8 cellular contexts compared by ENCODE assay signal in genomic region chr1:174800221-174800791, GRCh38.
DNase-seq lines count a peak whose midpoint lies in the region; ATAC-seq and TF ChIP-seq lines count a peak whose summit lies in the region.

No MANE protein-coding gene starts in this region.

- H3K27me3 ChIP-seq in right lobe of liver = no peaks in the 10 kb centered on the region
- no peaks in the 10 kb centered on the region for H3K27me3 ChIP-seq in thoracic aorta (replicated peaks; ENCODE audit: insufficient read depth)

- no peaks in the 10 kb centered on the region; the same call in 1 of the 2 replicates for H3K4me1 ChIP-seq in ES-I3 (ENCODE audit: insufficient read depth, low read length)
- H3K4me1 ChIP-seq in right lobe of liver = peaks cover 0 to 7% (median 0%) of the 10 kb centered on the region in 4 donors
- H3K4me1 ChIP-seq in thoracic aorta (ENCODE audit: control insufficient read depth in 1 of 2, low read depth in 2 of 2) = peaks cover 0 to 12% of the 10 kb centered on the region in 2 donors

- no peaks in the 10 kb centered on the region for H3K9me3 Mint-ChIP-seq in central memory CD8-positive, alpha-beta T cell

- TF ChIP-seq CTCF in NB4 (IDR thresholded peaks at IDR 0.05; ENCODE audit: low read depth, low read length) = no peak
- TF ChIP-seq CTCF in right lobe of liver (IDR thresholded peaks at IDR 0.05) = no peak
- TF ChIP-seq CTCF in thoracic aorta (IDR thresholded peaks at IDR 0.05) = no peak

- H3K4me3 ChIP-seq in NB4 (ENCODE audit: low read depth, low read length) (peak overlapping the region; percentile 52), right lobe of liver (peak overlapping the region; percentile 20 to 48 (median 46)), thoracic aorta (peak overlapping the region; percentile 82)

- H3K27me3 Mint-ChIP-seq in central memory CD8-positive, alpha-beta T cell = no peaks in the 10 kb centered on the region

- H3K36me3 ChIP-seq in ES-I3 (ENCODE audit: insufficient read depth, low read length) (no peaks in the 10 kb centered on the region), right lobe of liver (no peaks in the 10 kb centered on the region), thoracic aorta (no peaks in the 10 kb centered on the region)

- DNase-seq in NB4 (ENCODE audit: low read depth) (no peak), right lobe of liver (no peak), thoracic aorta (ENCODE audit: low spot score) (no peak), AML-193 (lab: John Stamatoyannopoulos, UW) (no peak), NCI-H187 treated with DMSO at 0.1 percent for 48 hours (lab: John Stamatoyannopoulos, UW) (no peak)
- DNase-seq in central memory CD8-positive, alpha-beta T cell (ENCODE audit: low spot score in 2 of 2) = no peak

- 28% methylated on average over 10 of the region's 10 CpGs for WGBS in right lobe of liver (ENCODE audit: insufficient coverage, low coverage, low lambda C conversion rate, missing lambda C conversion rate)

- TF ChIP-seq POLR2A in NB4 (IDR thresholded peaks at IDR 0.05; ENCODE audit: extremely low read depth, insufficient read length) (no peak), right lobe of liver (IDR thresholded peaks at IDR 0.05) (no peak)

- H3K36me3 Mint-ChIP-seq in central memory CD8-positive, alpha-beta T cell (ENCODE audit: insufficient read depth) = peaks cover 4% of the 10 kb centered on the region

- H3K9me3 ChIP-seq in ES-I3 (ENCODE audit: control insufficient read depth, insufficient read depth, low read length) (no peaks in the 10 kb centered on the region), right lobe of liver (no peaks in the 10 kb centered on the region), thoracic aorta (no peaks in the 10 kb centered on the region)

- intact Hi-C loops in right lobe of liver (cut with DNase I) = no loop called here

- no peak overlapping the region for H3K27ac Mint-ChIP-seq in central memory CD8-positive, alpha-beta T cell (ENCODE audit: low read depth)

- peak overlapping the region; percentile 51; the same call in 1 of the 2 replicates for H3K9ac ChIP-seq in ES-I3 (ENCODE audit: low read depth, low read length)

- H3K4me3 Mint-ChIP-seq in central memory CD8-positive, alpha-beta T cell = no peak overlapping the region

- peak overlapping the region in 2 of 3 donors; percentile 11 to 19 for H3K27ac ChIP-seq in right lobe of liver
- peak overlapping the region in 1 of 2 donors; percentile 44 for H3K27ac ChIP-seq in thoracic aorta

- peaks cover 11% of the 10 kb centered on the region for H3K4me1 Mint-ChIP-seq in central memory CD8-positive, alpha-beta T cell

- ATAC-seq in central memory CD8-positive, alpha-beta T cell (replicated peaks; ENCODE audit: extremely low read depth, poor library complexity, severe bottlenecking) = peak; percentile 13
- ATAC-seq in right lobe of liver (peak; percentile 18 to 29 (median 26)), thoracic aorta (ENCODE audit: insufficient number of reproducible peaks, low FRiP score, low read depth) (no peak), GM18907 (IDR thresholded peaks at IDR 0.05; ENCODE audit: unreplicated experiment) (no peak)

Comparison
In these comparisons a context has a peak if more than half of its experiments do, and no peak if none do; other contexts are left out.
1. ATAC-seq: peak in central memory CD8-positive, alpha-beta T cell (single experiment) and right lobe of liver (4 of 4); none in thoracic aorta (single experiment) and GM18907 (single experiment).
2. Peak in every context shown above with its lines, with median percentiles within 50 percentile points of each other: H3K4me3 ChIP-seq.